Comparison of ENCODE assay signal across 8 cellular contexts in the genomic region with DNA sequence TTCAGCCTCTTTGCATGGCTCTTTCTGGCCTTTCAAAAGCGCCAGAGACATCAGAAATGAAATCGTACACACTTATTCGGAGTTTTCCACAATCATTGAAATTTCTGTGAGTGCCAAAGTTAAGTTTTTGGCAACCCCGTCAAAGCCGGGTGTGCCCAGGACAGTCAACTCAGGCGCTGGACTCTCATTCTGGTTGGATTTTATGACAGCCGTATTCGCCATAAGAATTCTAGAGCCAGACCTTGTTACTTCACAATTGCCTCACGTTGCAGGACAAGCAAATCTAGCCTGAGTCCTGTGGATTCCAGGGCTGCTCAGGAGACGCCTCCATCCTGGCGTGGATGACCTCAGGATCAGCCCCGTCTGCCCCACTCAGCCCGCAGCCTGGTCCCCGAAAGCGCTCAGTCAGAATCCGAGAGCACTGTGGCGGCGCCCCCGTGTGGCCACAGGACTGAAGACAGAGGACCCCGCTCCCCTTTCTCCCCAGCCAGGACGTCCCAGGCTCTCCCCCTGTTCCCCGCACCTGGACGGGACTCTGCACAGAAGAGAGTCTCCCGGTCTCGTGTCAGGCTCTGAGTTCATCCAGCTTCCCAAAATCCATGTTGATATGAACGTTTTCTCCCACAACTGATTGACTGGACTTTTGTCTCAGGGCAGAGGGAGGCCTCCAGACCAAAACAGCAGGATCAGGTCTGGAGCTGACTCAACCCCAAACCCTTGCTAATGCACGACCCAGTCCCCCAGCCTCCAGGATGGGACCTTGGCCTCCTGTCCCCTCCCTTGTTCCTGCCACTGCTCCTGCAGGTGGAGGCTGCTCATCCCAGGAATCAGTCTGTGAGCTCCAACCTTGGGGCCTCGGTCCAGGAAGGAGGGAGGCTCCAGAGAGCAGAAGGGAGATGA. TPM values are rescaled to one million over a fixed set of nuclear protein-coding genes. Genes with fewer than 3 reads are reported as not detected.
DNase-seq lines count a peak whose midpoint lies in the region; ATAC-seq, FAIRE-seq and TF ChIP-seq lines count a peak whose summit lies in the region.

No MANE protein-coding gene starts in this region.

- H3K27ac ChIP-seq in PC-3 (ENCODE audit: low read length), result no peak overlapping the region
- no peak overlapping the region for H3K27ac ChIP-seq in tibial nerve

- H3K9me3 ChIP-seq in PC-3 (ENCODE audit: low read length) (no peaks in the 10 kb centered on the region), tibial nerve (no peaks in the 10 kb centered on the region)

- TF ChIP-seq POLR2A in tibial nerve (IDR thresholded peaks at IDR 0.05), result no peak

- peaks cover 54% of the 10 kb centered on the region for H3K27me3 Mint-ChIP-seq in activated T-cell treated with anti-CD3 and anti-CD28 coated beads, Interleukin-2, amount 50 U/mL, for 72 hours (ENCODE audit: low read depth)

- no peaks in the 10 kb centered on the region for H3K9me2 ChIP-seq in PC-3 (replicated peaks; ENCODE audit: low read length)

- H3K4me1 Mint-ChIP-seq in activated T-cell treated with anti-CD3 and anti-CD28 coated beads, Interleukin-2, amount 50 U/mL, for 72 hours (ENCODE audit: low read depth), result peaks cover 8% of the 10 kb centered on the region

- no peak for TF ChIP-seq EP300 in tibial nerve (IDR thresholded peaks at IDR 0.05)

- peaks cover 6% of the 10 kb centered on the region in 2 donors for H3K9me3 Mint-ChIP-seq in activated T-cell treated with anti-CD3 and anti-CD28 coated beads, Interleukin-2, amount 50 U/mL, for 72 hours

- no peaks in the 10 kb centered on the region for H4K20me1 ChIP-seq in PC-3 (ENCODE audit: low read length)

- intact Hi-C loops in PC-3 (cut with micrococcal nuclease), result loop anchor here (1.0 kb wide), 1 partner anchor 44 kb away; no protein-coding TSS in a partner anchor

- no TSS peak for BruUV-seq in PC-3 (replicated peaks; lab: Mats Ljungman, UMichigan)

- H3K36me3 ChIP-seq in BJ (ENCODE audit: control insufficient read depth, insufficient read depth, low read length) (no peaks in the 10 kb centered on the region), PC-3 (ENCODE audit: low read depth, low read length) (no peaks in the 10 kb centered on the region), tibial nerve (no peaks in the 10 kb centered on the region)

- peaks cover 4 to 10% of the 10 kb centered on the region in 2 donors for H3K36me3 Mint-ChIP-seq in activated T-cell treated with anti-CD3 and anti-CD28 coated beads, Interleukin-2, amount 50 U/mL, for 72 hours (ENCODE audit: insufficient read depth in 2 of 2)

- H3K9ac ChIP-seq in PC-3 (ENCODE audit: low read length), result no peak overlapping the region

- peak; percentile 95 for TF ChIP-seq CTCF in BJ (IDR thresholded peaks at IDR 0.05; ENCODE audit: insufficient read depth, low read depth, low read length)
- TF ChIP-seq CTCF in PC-3 (conservative IDR thresholded peaks at IDR 0.05; ENCODE audit: low read depth, low read length), result peak; percentile 93
- peak; percentile 64 to 87 (median 85) for TF ChIP-seq CTCF in tibial nerve (IDR thresholded peaks at IDR 0.05)

- peak; percentile 93 for ATAC-seq in PC-3
- peak; percentile 96 to 98 for ATAC-seq in activated T-cell treated with anti-CD3 and anti-CD28 coated beads, Interleukin-2, amount 50 U/mL, for 72 hours (replicated peaks in 1 of 2)

- no peak overlapping the region for H3K4me3 ChIP-seq in BJ (ENCODE audit: low read depth, low read length)
- H3K4me3 ChIP-seq in PC-3 (ENCODE audit: low read length), result peak overlapping the region; percentile 53; the same call in 1 of the 2 replicates
- H3K4me3 ChIP-seq in tibial nerve, result peak overlapping the region in 1 of 4 donors; percentile 32

- H3K4me1 ChIP-seq in PC-3 (ENCODE audit: insufficient read depth, low read length) (no peaks in the 10 kb centered on the region), tibial nerve (peaks cover 0 to 9% (median 0%) of the 10 kb centered on the region in 4 donors)

- no peak overlapping the region for H3K27ac Mint-ChIP-seq in activated T-cell treated with anti-CD3 and anti-CD28 coated beads, Interleukin-2, amount 50 U/mL, for 72 hours

- H2AFZ ChIP-seq in PC-3 (ENCODE audit: low read length), result peak overlapping the region; percentile 49

- no peaks in the 10 kb centered on the region for H3K79me2 ChIP-seq in PC-3 (ENCODE audit: low read length)

- CTCF ChIA-PET in BJ (lab: Yijun Ruan, JAX), result interaction anchor here (0.7 to 3.8 kb wide), 21 partner anchors 9 to 1517 kb away, joined by 3 to 58 read pairs (median 4); a partner anchor contains a TSS
- CTCF ChIA-PET in PC-3 (lab: Charles Lee), result interaction anchor here (0.5 to 1.8 kb wide), 10 partner anchors 21 to 442 kb away, joined by 3 to 15 read pairs (median 4); a partner anchor contains a TSS

- 13 to 18% methylated on average over 22 to 28 of the region's 28 CpGs for WGBS in tibial nerve, 2 donors

- no peaks in the 10 kb centered on the region for H3F3A ChIP-seq in PC-3 (ENCODE audit: low read length, unreplicated experiment)

- DNase-seq in BJ (ENCODE audit: low read depth), result no peak
- peak; percentile 67 for DNase-seq in GM19239 (ENCODE audit: insufficient read length, low spot score)
- peak; percentile 66 for DNase-seq in PC-3
- peak; percentile 74 to 88 for DNase-seq in activated T-cell treated with anti-CD3 and anti-CD28 coated beads, Interleukin-2, amount 50 U/mL, for 72 hours
- DNase-seq in frontal cortex (ENCODE audit: low spot score in 2 of 2), result peak; percentile 26 to 74
- peak in 46 of 56 donors; percentile 1 to 81 (median 32) for DNase-seq in nucleus accumbens (lab: John Stamatoyannopoulos, UW)
- peak; percentile 82 to 93 for DNase-seq in tibial nerve (ENCODE audit: low spot score in 2 of 2)
- no peak for DNase-seq in NCI-H2107 (lab: John Stamatoyannopoulos, UW)

- H3K4me3 Mint-ChIP-seq in activated T-cell treated with anti-CD3 and anti-CD28 coated beads, Interleukin-2, amount 50 U/mL, for 72 hours, result peak overlapping the region in 1 of 2 donors; percentile 38

- peak overlapping the region; percentile 83 for H3K4me2 ChIP-seq in PC-3 (ENCODE audit: low read length)

- FAIRE-seq in GM19239 (lab: Jason Lieb, UNC) (peak; percentile 63), frontal cortex (lab: Jason Lieb, UNC) (no peak)

- POLR2A ChIA-PET in BJ (lab: Charles Lee) (no interaction called here), PC-3 (lab: Charles Lee; ENCODE audit: unreplicated experiment) (interaction anchor here (0.6 to 0.7 kb wide), 2 partner anchors 15 to 38 kb away, joined by 3 read pairs; no protein-coding TSS in a partner anchor)

- H3K27me3 ChIP-seq in BJ (ENCODE audit: control insufficient read depth, insufficient read depth, low read length) (peaks cover 4% of the 10 kb centered on the region), PC-3 (ENCODE audit: low read length) (no peaks in the 10 kb centered on the region), tibial nerve (peaks cover 0 to 4% of the 10 kb centered on the region in 2 donors)

RNA-seq across cellular contexts. Expression of a gene that starts 38.2 kb away (rescaled TPM):
- 71.6 and 96.1 TPM in 2 replicates for polyA plus RNA-seq in BJ (2011; rRNA removed)
- polyA minus RNA-seq in BJ (2011; rRNA and poly(A)+ RNA removed), result 29.5 and 40.6 TPM in 2 replicates
- total RNA-seq in PC-3 (2014; rRNA removed), result 33.1 and 35.0 TPM in 2 replicates
- total RNA-seq in activated T-cell treated with anti-CD3 and anti-CD28 coated beads, Interleukin-2, amount 50 U/mL, for 72 hours, result 1 to 10 TPM; 4.6 to 9.5 TPM
- 0.82 TPM for total RNA-seq in frontal cortex
- 10 to 100 TPM; 15.9 to 28.3 (median 23.7) TPM for total RNA-seq in tibial nerve

RNA-seq across cellular contexts. Expression of a gene that starts 56.3 kb away (rescaled TPM):
- polyA plus RNA-seq in BJ (2011; rRNA removed), result 21.9 and 23.4 TPM in 2 replicates
- 16.1 and 21.2 TPM in 2 replicates for polyA minus RNA-seq in BJ (2011; rRNA and poly(A)+ RNA removed)
- total RNA-seq in PC-3 (2014; rRNA removed), result 25.6 and 32.9 TPM in 2 replicates
- 10 to 100 TPM; 18.7 to 22.3 TPM for total RNA-seq in activated T-cell treated with anti-CD3 and anti-CD28 coated beads, Interleukin-2, amount 50 U/mL, for 72 hours
- total RNA-seq in frontal cortex, result 0.41 TPM
- total RNA-seq in tibial nerve, result 1 to 10 TPM; 1.0 to 8.0 (median 4.1) TPM

Comparison
In these comparisons a context has a peak if more than half of its experiments do, and no peak if none do; other contexts are left out.
1. DNase-seq: peak in GM19239 (single experiment), PC-3 (single experiment), activated T-cell treated with anti-CD3 and anti-CD28 coated beads, Interleukin-2, amount 50 U/mL, for 72 hours (2 of 2), frontal cortex (2 of 2), nucleus accumbens (46 of 56) and tibial nerve (2 of 2); none in BJ (single experiment) and NCI-H2107 (single experiment).
2. Peak in every context shown above with its lines, with median percentiles within 50 percentile points of each other: CTCF ChIP-seq.